Comparison of ENCODE assay signal across 7 cellular contexts in genomic region chr17:79991140-79991923, GRCh38. TPM values are rescaled to one million over a fixed set of nuclear protein-coding genes. Genes with fewer than 3 reads are reported as not detected.
DNase-seq lines count a peak whose midpoint lies in the region; ATAC-seq, FAIRE-seq and TF ChIP-seq lines count a peak whose summit lies in the region.

No MANE protein-coding gene starts in this region.

- H3K4me3 ChIP-seq in bronchial epithelial cell (ENCODE audit: low read depth, low read length) (peak overlapping the region; percentile 31), kidney (ENCODE audit: low read length in 2 of 2) (peak overlapping the region in 1 of 2 donors; percentile 35)

- FAIRE-seq in bronchial epithelial cell (lab: Jason Lieb, UNC) (no peak), kidney (lab: Jason Lieb, UNC) (no peak)

- peak; percentile 95 for DNase-seq in NCI-H2196 (lab: John Stamatoyannopoulos, UW; ENCODE audit: unreplicated experiment)
- DNase-seq in activated CD4-positive, CD25-positive, alpha-beta regulatory T cell (lab: John Stamatoyannopoulos, UW), result peak; percentile 53 to 76 (median 66)
- DNase-seq in bronchial epithelial cell (ENCODE audit: low read depth), result peak; percentile 63
- peak; percentile 94 for DNase-seq in kidney
- peak; percentile 50 to 77 (median 68) for DNase-seq in stimulated activated CD4-positive, alpha-beta T cell treated with anti-CD3 and anti-CD28 coated beads, Interleukin-1b, Interleukin-23, amount 100 ng/mL, for 24 hours (ENCODE audit: low read depth in 4 of 4, low spot score in 1 of 4)

- intact Hi-C loops in kidney (cut with DNase I), result no loop called here

- H3K27ac ChIP-seq in kidney (ENCODE audit: low read depth in 2 of 2, low read length in 2 of 2), result no peak overlapping the region

- H3K27me3 ChIP-seq in bronchial epithelial cell (ENCODE audit: control insufficient read depth, insufficient read depth, low read length), result no peaks in the 10 kb centered on the region

- no peak overlapping the region for H3K9ac ChIP-seq in kidney (ENCODE audit: low read length in 2 of 2)

- TF ChIP-seq CTCF in bronchial epithelial cell (IDR thresholded peaks at IDR 0.05; ENCODE audit: insufficient read depth, low read length, severe bottlenecking), result peak; percentile 78
- peak; percentile 79 for TF ChIP-seq CTCF in kidney (IDR thresholded peaks at IDR 0.05; ENCODE audit: borderline replicate concordance, extremely low read depth, insufficient read depth)

- no peaks in the 10 kb centered on the region for H3K36me3 ChIP-seq in bronchial epithelial cell (ENCODE audit: control insufficient read depth, insufficient read depth, low read length)
- H3K36me3 ChIP-seq in kidney (ENCODE audit: control insufficient read depth in 1 of 2, insufficient read depth in 2 of 2, low read length in 2 of 2), result no peaks in the 10 kb centered on the region

- peaks cover 39 to 45% of the 10 kb centered on the region in 2 donors for H3K4me1 ChIP-seq in kidney (ENCODE audit: control insufficient read depth in 1 of 2, insufficient read depth in 1 of 2, low read depth in 1 of 2, low read length in 2 of 2)

- ATAC-seq in GM19463 (IDR thresholded peaks at IDR 0.05; ENCODE audit: unreplicated experiment) (peak; percentile 47), HG02981 (IDR thresholded peaks at IDR 0.05; ENCODE audit: unreplicated experiment) (no peak)

- H3K9me3 ChIP-seq in kidney (ENCODE audit: control insufficient read depth in 1 of 2, low read length in 2 of 2), result no peaks in the 10 kb centered on the region

RNA-seq across cellular contexts. Expression of gene TBC1D16, which starts 44.3 kb away (rescaled TPM):
- total RNA-seq in bronchial epithelial cell, result 23.7 and 33.2 TPM in 2 replicates
- 68.0 TPM for total RNA-seq in kidney
- polyA plus RNA-seq in kidney (ENCODE audit: insufficient read depth, low read depth, low replicate concordance), result 9.1 TPM

RNA-seq across cellular contexts. Expression of gene CCDC40, which starts 45.1 kb away (rescaled TPM):
- total RNA-seq in bronchial epithelial cell, result 0.79 and 1.7 TPM in 2 replicates
- total RNA-seq in kidney, result 22.6 TPM
- 5.1 TPM for polyA plus RNA-seq in kidney (ENCODE audit: insufficient read depth, low read depth, low replicate concordance)
